Comparison of ENCODE assay signal across 1 cellular context in the genomic region with DNA sequence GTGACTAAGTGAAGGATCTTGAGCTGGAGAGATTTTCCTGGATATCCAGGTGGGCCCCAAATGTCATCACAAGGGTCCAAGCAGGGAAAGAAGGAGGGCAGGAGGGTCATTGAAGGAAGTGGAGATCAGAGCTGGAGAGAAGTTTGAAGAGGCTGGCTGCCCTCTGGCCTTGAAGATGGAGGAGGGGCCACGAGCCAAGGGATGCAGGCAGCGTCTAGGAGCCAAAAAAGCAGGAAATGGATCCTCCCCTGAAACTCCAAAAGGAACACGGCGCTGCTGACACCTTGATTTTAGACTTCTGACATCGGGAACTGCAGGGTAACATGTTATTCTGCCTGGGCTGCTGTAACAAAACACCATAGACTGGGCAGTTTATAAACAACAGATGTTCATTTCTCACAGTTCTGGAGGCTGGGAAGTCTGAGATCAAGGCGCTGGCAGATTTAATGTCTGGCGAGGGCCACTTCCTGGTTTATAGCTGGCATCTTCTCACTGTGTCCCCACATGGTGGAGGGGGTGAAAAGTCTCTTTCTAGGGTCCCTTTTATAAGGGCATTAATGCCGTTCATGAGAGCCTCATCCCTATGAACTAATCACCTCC.
TF ChIP-seq lines count a peak whose summit lies in the region.

No MANE protein-coding gene starts in this region.

TF ChIP-seq in liver, 16 proteins besides CTCF, POLR2A, EP300 and RAD21 (continued from another document):
- TF ChIP-seq, protein P1, sequence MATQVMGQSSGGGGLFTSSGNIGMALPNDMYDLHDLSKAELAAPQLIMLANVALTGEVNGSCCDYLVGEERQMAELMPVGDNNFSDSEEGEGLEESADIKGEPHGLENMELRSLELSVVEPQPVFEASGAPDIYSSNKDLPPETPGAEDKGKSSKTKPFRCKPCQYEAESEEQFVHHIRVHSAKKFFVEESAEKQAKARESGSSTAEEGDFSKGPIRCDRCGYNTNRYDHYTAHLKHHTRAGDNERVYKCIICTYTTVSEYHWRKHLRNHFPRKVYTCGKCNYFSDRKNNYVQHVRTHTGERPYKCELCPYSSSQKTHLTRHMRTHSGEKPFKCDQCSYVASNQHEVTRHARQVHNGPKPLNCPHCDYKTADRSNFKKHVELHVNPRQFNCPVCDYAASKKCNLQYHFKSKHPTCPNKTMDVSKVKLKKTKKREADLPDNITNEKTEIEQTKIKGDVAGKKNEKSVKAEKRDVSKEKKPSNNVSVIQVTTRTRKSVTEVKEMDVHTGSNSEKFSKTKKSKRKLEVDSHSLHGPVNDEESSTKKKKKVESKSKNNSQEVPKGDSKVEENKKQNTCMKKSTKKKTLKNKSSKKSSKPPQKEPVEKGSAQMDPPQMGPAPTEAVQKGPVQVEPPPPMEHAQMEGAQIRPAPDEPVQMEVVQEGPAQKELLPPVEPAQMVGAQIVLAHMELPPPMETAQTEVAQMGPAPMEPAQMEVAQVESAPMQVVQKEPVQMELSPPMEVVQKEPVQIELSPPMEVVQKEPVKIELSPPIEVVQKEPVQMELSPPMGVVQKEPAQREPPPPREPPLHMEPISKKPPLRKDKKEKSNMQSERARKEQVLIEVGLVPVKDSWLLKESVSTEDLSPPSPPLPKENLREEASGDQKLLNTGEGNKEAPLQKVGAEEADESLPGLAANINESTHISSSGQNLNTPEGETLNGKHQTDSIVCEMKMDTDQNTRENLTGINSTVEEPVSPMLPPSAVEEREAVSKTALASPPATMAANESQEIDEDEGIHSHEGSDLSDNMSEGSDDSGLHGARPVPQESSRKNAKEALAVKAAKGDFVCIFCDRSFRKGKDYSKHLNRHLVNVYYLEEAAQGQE (IDR thresholded peaks at IDR 0.05): no peak
- no peak for TF ChIP-seq YY1 (IDR thresholded peaks at IDR 0.05)
- TF ChIP-seq NR2F2 (IDR thresholded peaks at IDR 0.05): no peak
- TF ChIP-seq GABPA (IDR thresholded peaks at IDR 0.05 in 1 of 2, conservative IDR thresholded peaks at IDR 0.05 in 1 of 2): no peak
- TF ChIP-seq SP1 (IDR thresholded peaks at IDR 0.05): no peak
- TF ChIP-seq ATF3 (IDR thresholded peaks at IDR 0.05): no peak
- TF ChIP-seq HNF4G (IDR thresholded peaks at IDR 0.05): no peak
- TF ChIP-seq RXRA (IDR thresholded peaks at IDR 0.05): no peak
